In the genomic region with DNA sequence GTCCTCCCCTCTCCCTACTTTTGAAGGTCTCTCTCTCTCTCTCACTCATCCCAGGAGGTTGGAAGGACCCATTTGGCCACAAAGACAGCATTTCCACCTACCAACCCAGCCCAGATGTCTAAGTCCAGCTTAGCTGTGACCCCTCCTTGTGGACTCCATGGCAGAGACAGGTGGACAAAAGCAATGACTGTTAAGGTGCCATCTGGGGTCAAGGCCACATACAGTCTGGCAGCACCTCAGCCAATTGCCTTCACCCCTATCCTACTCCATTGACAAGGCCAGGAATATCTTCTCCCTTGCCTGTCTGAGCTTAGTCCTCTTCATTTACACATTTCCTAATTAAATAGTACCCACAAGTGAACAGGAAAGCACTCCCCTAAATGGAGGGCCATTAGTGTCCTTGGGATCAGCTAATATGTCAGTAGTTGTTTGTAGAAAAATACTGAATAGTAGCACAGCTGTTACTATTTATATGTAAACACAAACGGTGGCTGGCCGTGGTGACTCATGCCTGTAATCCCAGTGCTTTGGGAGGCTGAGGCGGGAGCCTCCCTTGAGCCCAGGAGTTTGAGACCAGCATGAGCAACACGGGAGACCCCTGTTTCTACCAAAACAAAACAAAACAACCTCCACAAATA, we compare ENCODE assay signal across 1 cellular context.
TF ChIP-seq lines count a peak whose summit lies in the region.

No MANE protein-coding gene starts in this region.

TF ChIP-seq in HepG2, 621 proteins besides CTCF, POLR2A, EP300 and RAD21 (continued from another document and continues in another):
- TF ChIP-seq ZHX2 (IDR thresholded peaks at IDR 0.05; ENCODE audit: low read depth), result peak; percentile 65; the same call in 1 of the 2 replicates
- no peak for TF ChIP-seq ZHX2 (CRISPR knock-in tag; IDR thresholded peaks at IDR 0.05; ENCODE audit: borderline replicate concordance)
- no peak for TF ChIP-seq GZF1 (CRISPR knock-in tag; IDR thresholded peaks at IDR 0.05)
- TF ChIP-seq ZNF614 (CRISPR knock-in tag; IDR thresholded peaks at IDR 0.05; ENCODE audit: borderline replicate concordance), result peak; percentile 49; the same call in 1 of the 2 replicates
- TF ChIP-seq ZNF446 (CRISPR knock-in tag; IDR thresholded peaks at IDR 0.05), result no peak
- TF ChIP-seq MAFF (IDR thresholded peaks at IDR 0.05; ENCODE audit: low read depth, low read length), result no peak
- no peak for TF ChIP-seq ZNF180 (CRISPR knock-in tag; IDR thresholded peaks at IDR 0.05; ENCODE audit: borderline replicate concordance, low read depth)
- peak; percentile 71 for TF ChIP-seq HDAC2 (CRISPR knock-in tag; IDR thresholded peaks at IDR 0.05)
- TF ChIP-seq PHB2 (IDR thresholded peaks at IDR 0.05; ENCODE audit: partially characterized antibody), result no peak
- TF ChIP-seq HNRNPL (IDR thresholded peaks at IDR 0.05; ENCODE audit: low read depth, low read length), result no peak
- TF ChIP-seq ZNF776 (CRISPR knock-in tag; IDR thresholded peaks at IDR 0.05), result no peak
- no peak for TF ChIP-seq NFE2L1 (CRISPR knock-in tag; IDR thresholded peaks at IDR 0.05; ENCODE audit: borderline replicate concordance)
- TF ChIP-seq DBP (CRISPR knock-in tag; IDR thresholded peaks at IDR 0.05; ENCODE audit: not compliant biosample characterization), result no peak
- TF ChIP-seq ZNF34 (CRISPR knock-in tag; IDR thresholded peaks at IDR 0.05; ENCODE audit: borderline replicate concordance), result no peak
- TF ChIP-seq ZBTB8A (CRISPR knock-in tag; IDR thresholded peaks at IDR 0.05; ENCODE audit: borderline replicate concordance, low read depth), result no peak
- TF ChIP-seq ZFP82 (CRISPR knock-in tag; IDR thresholded peaks at IDR 0.05; ENCODE audit: borderline replicate concordance), result no peak
- peak; percentile 76 for TF ChIP-seq ZNF350 (CRISPR knock-in tag; IDR thresholded peaks at IDR 0.05; ENCODE audit: borderline replicate concordance, low read depth)
- no peak for TF ChIP-seq ZNF10 (CRISPR knock-in tag; IDR thresholded peaks at IDR 0.05; ENCODE audit: borderline replicate concordance, low read depth)
- TF ChIP-seq FIP1L1 (IDR thresholded peaks at IDR 0.05; ENCODE audit: borderline replicate concordance, insufficient read depth, low read depth, low read length), result no peak
- TF ChIP-seq ZNF138 (CRISPR knock-in tag; IDR thresholded peaks at IDR 0.05; ENCODE audit: low read depth), result no peak
- TF ChIP-seq ZNF788 (CRISPR knock-in tag; IDR thresholded peaks at IDR 0.05; ENCODE audit: borderline replicate concordance), result 0 out of 2 replicates have a peak, but pooled peaks have one; percentile 43
- TF ChIP-seq MXD4 (CRISPR knock-in tag; IDR thresholded peaks at IDR 0.05), result 0 out of 2 replicates have a peak, but pooled peaks have one; percentile 29
- no peak for TF ChIP-seq RARG (CRISPR knock-in tag; IDR thresholded peaks at IDR 0.05; ENCODE audit: low read depth)
- no peak for TF ChIP-seq SRY (CRISPR knock-in tag; IDR thresholded peaks at IDR 0.05)
- no peak for TF ChIP-seq ZNF230 (CRISPR knock-in tag; IDR thresholded peaks at IDR 0.05)
- TF ChIP-seq ZNF335 (CRISPR knock-in tag; IDR thresholded peaks at IDR 0.05), result no peak
- no peak for TF ChIP-seq ZNF333 (CRISPR knock-in tag; IDR thresholded peaks at IDR 0.05; ENCODE audit: borderline replicate concordance)
- TF ChIP-seq CC2D1A (CRISPR knock-in tag; IDR thresholded peaks at IDR 0.05), result no peak
- peak; percentile 79; the same call in 1 of the 2 replicates for TF ChIP-seq NFIC (IDR thresholded peaks at IDR 0.05; ENCODE audit: low read length)
- no peak for TF ChIP-seq ZUFSP (CRISPR knock-in tag; IDR thresholded peaks at IDR 0.05; ENCODE audit: borderline replicate concordance)
- TF ChIP-seq TGIF2 (CRISPR knock-in tag; IDR thresholded peaks at IDR 0.05), result 0 out of 2 replicates have a peak, but pooled peaks have one; percentile 46
- no peak for TF ChIP-seq ZNF280D (CRISPR knock-in tag; IDR thresholded peaks at IDR 0.05)
- TF ChIP-seq ZNF260 (CRISPR knock-in tag; IDR thresholded peaks at IDR 0.05; ENCODE audit: borderline replicate concordance, low read depth), result no peak
- no peak for TF ChIP-seq TBP (CRISPR knock-in tag; IDR thresholded peaks at IDR 0.05)
- TF ChIP-seq ZNF605 (CRISPR knock-in tag; IDR thresholded peaks at IDR 0.05), result peak; percentile 85
- no peak for TF ChIP-seq SRSF1 (optimal IDR thresholded peaks at IDR 0.05; ENCODE audit: low read depth, low read length)
- TF ChIP-seq ZNF780A (CRISPR knock-in tag; IDR thresholded peaks at IDR 0.05), result no peak
- no peak for TF ChIP-seq CENPX (CRISPR knock-in tag; IDR thresholded peaks at IDR 0.05)
- TF ChIP-seq TSC22D2 (CRISPR knock-in tag; IDR thresholded peaks at IDR 0.05; ENCODE audit: borderline replicate concordance), result peak; percentile 48; the same call in 1 of the 2 replicates
- TF ChIP-seq, protein P1, sequence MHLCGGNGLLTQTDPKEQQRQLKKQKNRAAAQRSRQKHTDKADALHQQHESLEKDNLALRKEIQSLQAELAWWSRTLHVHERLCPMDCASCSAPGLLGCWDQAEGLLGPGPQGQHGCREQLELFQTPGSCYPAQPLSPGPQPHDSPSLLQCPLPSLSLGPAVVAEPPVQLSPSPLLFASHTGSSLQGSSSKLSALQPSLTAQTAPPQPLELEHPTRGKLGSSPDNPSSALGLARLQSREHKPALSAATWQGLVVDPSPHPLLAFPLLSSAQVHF (CRISPR knock-in tag; IDR thresholded peaks at IDR 0.05), result no peak
- TF ChIP-seq ATM (IDR thresholded peaks at IDR 0.05; ENCODE audit: borderline replicate concordance), result no peak
- no peak for TF ChIP-seq BRCA1 (CRISPR knock-in tag; IDR thresholded peaks at IDR 0.05)
- TF ChIP-seq ZBTB14 (CRISPR knock-in tag; IDR thresholded peaks at IDR 0.05), result no peak
- peak; percentile 84 for TF ChIP-seq HNF4A (CRISPR knock-in tag; IDR thresholded peaks at IDR 0.05)
- 0 out of 2 replicates have a peak, but pooled peaks have one; percentile 42 for TF ChIP-seq SMAD1 (CRISPR knock-in tag; IDR thresholded peaks at IDR 0.05; ENCODE audit: borderline replicate concordance, low read depth)
- TF ChIP-seq JUN (CRISPR knock-in tag; IDR thresholded peaks at IDR 0.05), result peak; percentile 85
- TF ChIP-seq JUNB (CRISPR knock-in tag; IDR thresholded peaks at IDR 0.05; ENCODE audit: borderline replicate concordance), result peak; percentile 87
- TF ChIP-seq ARNT (IDR thresholded peaks at IDR 0.05), result no peak
- TF ChIP-seq CHD4 (IDR thresholded peaks at IDR 0.05; ENCODE audit: borderline replicate concordance, low read length), result peak; percentile 88; the same call in 1 of the 2 replicates
- peak; percentile 42; the same call in 1 of the 2 replicates for TF ChIP-seq ZSCAN25 (CRISPR knock-in tag; IDR thresholded peaks at IDR 0.05)
- no peak for TF ChIP-seq ZNF792 (CRISPR knock-in tag; IDR thresholded peaks at IDR 0.05)
- TF ChIP-seq SP1 (IDR thresholded peaks at IDR 0.05), result no peak
- TF ChIP-seq SP1 (CRISPR knock-in tag; IDR thresholded peaks at IDR 0.05), result 0 out of 2 replicates have a peak, but pooled peaks have one; percentile 18
